In genomic region chr2:19569300-19569791, GRCh38 we compare ENCODE assay signal across 23 cellular contexts.
A peak's percentile ranks its signal among the peaks of the same experiment; 100 is the strongest.
DNase-seq lines count a peak whose midpoint lies in the region; ATAC-seq, FAIRE-seq and TF ChIP-seq lines count a peak whose summit lies in the region.
"Had no signal": no experiment of that assay in that cellular context is flagged by ENCODE, and none has a peak within 500 bp of the region (broad histone marks: within the 10 kb centered on the region; RNA-seq: fewer than 3 reads in every experiment).

No MANE protein-coding gene starts in this region.

- peak overlapping the region; percentile 61 for H3K4me2 ChIP-seq in A549
- no peak overlapping the region for H3K4me2 ChIP-seq in IMR-90 (ENCODE audit: low read depth, low read length)

- no peak overlapping the region for H3K14ac ChIP-seq in IMR-90 (replicated peaks; ENCODE audit: low read depth, low read length)

- peak; percentile 25 to 61 for DNase-seq in A549 (ENCODE audit: low read depth in 1 of 2, low spot score in 1 of 2)
- DNase-seq in IMR-90 = peak; percentile 16
- DNase-seq in choroid plexus epithelial cell (ENCODE audit: low read depth) = peak; percentile 43
- DNase-seq in left colon = no peak
- DNase-seq in activated naive CD4-positive, alpha-beta T cell treated with anti-CD3 and anti-CD28 coated beads, Interleukin-2, amount 50 U/mL, for 72 hours (ENCODE audit: low spot score in 2 of 2) = no peak
- no peak for DNase-seq in CD1c-positive myeloid dendritic cell (ENCODE audit: extremely low spot score)
- no peak for DNase-seq in activated naive CD4-positive, alpha-beta T cell treated with anti-CD3 and anti-CD28 coated beads, Interleukin-2, amount 50 U/mL, for 16 hours
- DNase-seq: ACHN; CD4-positive, alpha-beta T cell; central memory CD4-positive, alpha-beta T cell; effector CD8-positive, alpha-beta T cell; foreskin keratinocyte; hypothalamus; NCI-H1092 treated with DMSO at 0.1 percent for 48 hours; NCI-H2081 treated with DMSO at 0.1 percent for 48 hours; NCI-H526; SJCRH30; stimulated activated naive CD8-positive, alpha-beta T cell treated with anti-CD3 and anti-CD28 coated beads, Interleukin-15, amount 100 ng/mL, for 72 hours had no signal

- TF ChIP-seq RAD21 in A549 (conservative IDR thresholded peaks at IDR 0.05 in 1 of 2, IDR thresholded peaks at IDR 0.05 in 1 of 2) (peak in 1 of 2 experiments; percentile 29; a peak in 2 of 5 replicates), IMR-90 (IDR thresholded peaks at IDR 0.05; ENCODE audit: low read length) (no peak)

- H3K79me1 ChIP-seq in IMR-90 (ENCODE audit: low read depth in 1 of 2, low read length in 2 of 2) = no peaks in the 10 kb centered on the region

- TF ChIP-seq EP300 in A549 (IDR thresholded peaks at IDR 0.05) = no peak

- H4K5ac ChIP-seq in IMR-90 (ENCODE audit: low read depth, low read length) = no peak overlapping the region

- H4K20me1 ChIP-seq in IMR-90 (ENCODE audit: insufficient read depth, low read length) = no peaks in the 10 kb centered on the region

- no peak overlapping the region for H4K8ac ChIP-seq in IMR-90 (ENCODE audit: low read depth in 2 of 2, low read length in 2 of 2)

- H3K27ac ChIP-seq in A549 (peak overlapping the region; percentile 58 to 62), IMR-90 (ENCODE audit: insufficient read depth, low read length) (no peak overlapping the region)
- H3K27ac ChIP-seq: foreskin keratinocyte, SJCRH30 had no signal

- no peaks in the 10 kb centered on the region for H3K9me3 ChIP-seq in A549
- no peaks in the 10 kb centered on the region for H3K9me3 ChIP-seq in IMR-90 (ENCODE audit: control insufficient read depth, insufficient read depth, low read length)
- H3K9me3 ChIP-seq: SJCRH30 had no signal

- CTCF ChIA-PET in A549 (lab: Yijun Ruan, JAX) (no interaction called here), IMR-90 (lab: Yijun Ruan, JAX) (no interaction called here)

- TF ChIP-seq POLR2A in A549 (IDR thresholded peaks at IDR 0.05; ENCODE audit: low read length) (no peak), IMR-90 (IDR thresholded peaks at IDR 0.05; ENCODE audit: low read depth, low read length) (no peak)

- H3K9me3 Mint-ChIP-seq in activated naive CD4-positive, alpha-beta T cell treated with anti-CD3 and anti-CD28 coated beads, Interleukin-2, amount 50 U/mL, for 72 hours = no peaks in the 10 kb centered on the region
- H3K9me3 Mint-ChIP-seq: activated T-helper 1 cell treated with anti-CD3 and anti-CD28 coated beads, Interleukin-12 subunit alpha, Interleukin-12 subunit beta, Interleukin-2, Interleukin-4 antibody, amounts not matched to agents 30 ng/mL and 10 ng/mL and 1 ng/mL, durations not matched to agents 14 hours and 24 hours and 36 hours; CD4-positive, alpha-beta T cell; stimulated activated naive CD8-positive, alpha-beta T cell treated with anti-CD3 and anti-CD28 coated beads, Interleukin-15, amount 100 ng/mL, for 72 hours; T-helper 2 cell treated with Interferon-gamma antibody and Interleukin-4, amounts not matched to agents 5 μg/mL and 100 μg/mL, for 36 hours had no signal

- peak; percentile 64 to 87 for ATAC-seq in A549
- ATAC-seq in IMR-90 (ENCODE audit: low read depth) = peak; percentile 32
- peak; percentile 88 for ATAC-seq in left colon
- ATAC-seq in activated naive CD4-positive, alpha-beta T cell treated with anti-CD3 and anti-CD28 coated beads, Interleukin-2, amount 50 U/mL, for 72 hours = no peak
- no peak for ATAC-seq in HG02798 (IDR thresholded peaks at IDR 0.05; ENCODE audit: poor library complexity, unreplicated experiment)
- ATAC-seq: foreskin keratinocyte; K562; stimulated activated naive CD8-positive, alpha-beta T cell treated with anti-CD3 and anti-CD28 coated beads, Interleukin-15, amount 100 ng/mL, for 72 hours had no signal

- 6% methylated on average over 3 of the region's 3 CpGs for WGBS in A549 (ENCODE audit: missing lambda C conversion rate)
- no CpG with 5 or more reads among the region's 3 CpGs for WGBS in IMR-90 (ENCODE audit: extremely low coverage in 2 of 2, insufficient read length in 1 of 2), 2 experiments

- H3K4me3 ChIP-seq in A549 = no peak overlapping the region
- no peak overlapping the region for H3K4me3 ChIP-seq in IMR-90 (ENCODE audit: insufficient read depth, low read depth, low read length)
- H3K4me3 ChIP-seq in choroid plexus epithelial cell (ENCODE audit: low read depth, low read length) = no peak overlapping the region
- H3K4me3 ChIP-seq: K562, SJCRH30 had no signal

- H2AFZ ChIP-seq in IMR-90 (replicated peaks; ENCODE audit: low read length, poor library complexity) = no peak overlapping the region

- no peak overlapping the region for H2BK120ac ChIP-seq in IMR-90 (ENCODE audit: low read depth, low read length)

- FAIRE-seq in A549 (lab: Jason Lieb, UNC) = peak; percentile 99
- FAIRE-seq: GM18507, K562 had no signal

- BruUV-seq in IMR-90 (replicated peaks; lab: Mats Ljungman, UMichigan) = no TSS peak

- H3K4me1 ChIP-seq in A549 = peaks cover 17% of the 10 kb centered on the region
- peaks cover 1% of the 10 kb centered on the region; the same call in 1 of the 2 replicates for H3K4me1 ChIP-seq in IMR-90 (ENCODE audit: control insufficient read depth, insufficient read depth, low read length)
- H3K4me1 ChIP-seq: foreskin keratinocyte, SJCRH30 had no signal

- intact Hi-C loops in IMR-90 (cut with micrococcal nuclease) (no loop called here), left colon (cut with DNase I, micrococcal nuclease) (no loop called here)

- no peak overlapping the region for H3K56ac ChIP-seq in IMR-90 (ENCODE audit: extremely low read depth, insufficient read depth, low read length)

- no peaks in the 10 kb centered on the region for H3K36me3 Mint-ChIP-seq in activated naive CD4-positive, alpha-beta T cell treated with anti-CD3 and anti-CD28 coated beads, Interleukin-2, amount 50 U/mL, for 72 hours

- no peak for TF ChIP-seq CTCF in A549 (IDR thresholded peaks at IDR 0.05)
- no peak for TF ChIP-seq CTCF in IMR-90 (conservative IDR thresholded peaks at IDR 0.05; ENCODE audit: low read depth, low read length)
- TF ChIP-seq CTCF in choroid plexus epithelial cell (conservative IDR thresholded peaks at IDR 0.05; ENCODE audit: low read depth, low read length) = no peak

- H2AK9ac ChIP-seq in IMR-90 (replicated peaks; ENCODE audit: low read depth, low read length, poor library complexity) = no peak overlapping the region

- no peak overlapping the region for H2BK15ac ChIP-seq in IMR-90 (ENCODE audit: low read depth, low read length)

- no peak overlapping the region for H3K4ac ChIP-seq in IMR-90 (ENCODE audit: low read depth, low read length)

- no peak overlapping the region for H3K23ac ChIP-seq in IMR-90 (ENCODE audit: low read depth, low read length)

- H2BK20ac ChIP-seq in IMR-90 (ENCODE audit: low read depth, low read length) = no peak overlapping the region

- peaks cover 19% of the 10 kb centered on the region for H3K27me3 ChIP-seq in IMR-90 (ENCODE audit: control insufficient read depth, insufficient read depth, low read length)
- H3K27me3 ChIP-seq: foreskin keratinocyte had no signal

- no peak overlapping the region for H2AK5ac ChIP-seq in IMR-90 (ENCODE audit: low read depth, low read length)

- H3K9ac ChIP-seq in IMR-90 (ENCODE audit: low read depth, low read length) = no peak overlapping the region

- POLR2A ChIA-PET in A549 (lab: Yijun Ruan, JAX) = no interaction called here
- POLR2A ChIA-PET in IMR-90 (lab: Charles Lee; ENCODE audit: unreplicated experiment) = no interaction called here

- no peaks in the 10 kb centered on the region; the same call in 1 of the 2 replicates for H3K9me1 ChIP-seq in IMR-90 (ENCODE audit: insufficient read depth, low read length)

- in situ Hi-C loops in IMR-90 (cut with MboI; ENCODE audit: low sequenced_read_pairs) = no loop called here

- H3K36me3 ChIP-seq in IMR-90 (ENCODE audit: control insufficient read depth, insufficient read depth, low read length) = no peaks in the 10 kb centered on the region
- H3K36me3 ChIP-seq: SJCRH30 had no signal

- no peak overlapping the region for H4K91ac ChIP-seq in IMR-90 (ENCODE audit: insufficient read depth, low read depth, low read length)

- H3K27ac Mint-ChIP-seq in activated naive CD4-positive, alpha-beta T cell treated with anti-CD3 and anti-CD28 coated beads, Interleukin-2, amount 50 U/mL, for 72 hours = no peak overlapping the region
- H3K27ac Mint-ChIP-seq: activated T-helper 1 cell treated with anti-CD3 and anti-CD28 coated beads, Interleukin-12 subunit alpha, Interleukin-12 subunit beta, Interleukin-2, Interleukin-4 antibody, amounts not matched to agents 30 ng/mL and 10 ng/mL and 1 ng/mL, durations not matched to agents 14 hours and 24 hours and 36 hours; CD4-positive, alpha-beta T cell; stimulated activated naive CD8-positive, alpha-beta T cell treated with anti-CD3 and anti-CD28 coated beads, Interleukin-15, amount 100 ng/mL, for 72 hours; T-helper 2 cell treated with Interferon-gamma antibody and Interleukin-4, amounts not matched to agents 5 μg/mL and 100 μg/mL, for 36 hours had no signal

- dilution Hi-C loops in IMR-90 (cut with HindIII; ENCODE audit: low sequenced_read_pairs, unreplicated experiment) = no loop called here

- H3K18ac ChIP-seq in IMR-90 (ENCODE audit: low read depth, low read length) = no peak overlapping the region

- H2BK5ac ChIP-seq in IMR-90 (ENCODE audit: low read depth, low read length, poor library complexity, severe bottlenecking) = no peak overlapping the region

TF ChIP-seq in A549, 52 proteins besides CTCF, POLR2A, EP300 and RAD21 (continues in another document):
- 0 out of 5 replicates have a peak, but pooled peaks of 1 of the 2 experiments have one; percentile 65 for TF ChIP-seq JUN (IDR thresholded peaks at IDR 0.05)
- no peak for TF ChIP-seq ATOH8 (CRISPR knock-in tag; IDR thresholded peaks at IDR 0.05; ENCODE audit: low read depth)
- peak in 1 of 2 experiments; percentile 16; a peak in 1 of 4 replicates for TF ChIP-seq CEBPB (IDR thresholded peaks at IDR 0.05)

TF ChIP-seq in IMR-90, 13 proteins besides CTCF, POLR2A, EP300 and RAD21 (continues in another document):
- TF ChIP-seq FOS (IDR thresholded peaks at IDR 0.05; ENCODE audit: low read depth, low read length) (no peak), SMC3 (IDR thresholded peaks at IDR 0.05; ENCODE audit: low read depth, low read length) (no peak), MAFK (IDR thresholded peaks at IDR 0.05; ENCODE audit: low read depth, low read length) (no peak), CEBPB (IDR thresholded peaks at IDR 0.05; ENCODE audit: low read depth, low read length) (no peak), MAZ (IDR thresholded peaks at IDR 0.05; ENCODE audit: borderline replicate concordance, low read depth, low read length) (no peak), CHD1 (IDR thresholded peaks at IDR 0.05; ENCODE audit: low read depth, low read length) (no peak), MXI1 (IDR thresholded peaks at IDR 0.05; ENCODE audit: borderline replicate concordance, low read depth, low read length) (no peak), RCOR1 (IDR thresholded peaks at IDR 0.05; ENCODE audit: insufficient replicate concordance, low read length) (no peak), BHLHE40 (IDR thresholded peaks at IDR 0.05; ENCODE audit: low read depth, low read length) (no peak), NFE2L2 (IDR thresholded peaks at IDR 0.05; ENCODE audit: low read depth, low read length) (no peak)

Comparison
In these comparisons a context has a peak if more than half of its experiments do, and no peak if none do; other contexts are left out.
1. ATAC-seq: peak in A549 (2 of 2), IMR-90 (single experiment) and left colon (single experiment); none in activated naive CD4-positive, alpha-beta T cell treated with anti-CD3 and anti-CD28 coated beads, Interleukin-2, amount 50 U/mL, for 72 hours (0 of 2) and HG02798 (single experiment).
2. DNase-seq: peak in A549 (2 of 2), IMR-90 (single experiment) and choroid plexus epithelial cell (single experiment); none in left colon (0 of 2), activated naive CD4-positive, alpha-beta T cell treated with anti-CD3 and anti-CD28 coated beads, Interleukin-2, amount 50 U/mL, for 72 hours (0 of 2), CD1c-positive myeloid dendritic cell (single experiment) and activated naive CD4-positive, alpha-beta T cell treated with anti-CD3 and anti-CD28 coated beads, Interleukin-2, amount 50 U/mL, for 16 hours (single experiment).